1 cellular context compared by ENCODE assay signal in genomic region chr7:114181280-114181679, GRCh38.
TF ChIP-seq lines count a peak whose summit lies in the region.

No MANE protein-coding gene starts in this region.

TF ChIP-seq in HEK293T, 16 proteins besides CTCF, POLR2A, EP300 and RAD21:
- TF ChIP-seq PKNOX1 (IDR thresholded peaks at IDR 0.05), result peak; percentile 16; the same call in 1 of the 2 replicates
- no peak for TF ChIP-seq ZNF384 (IDR thresholded peaks at IDR 0.05)
